Comparison of ENCODE assay signal across 8 cellular contexts in the genomic region with DNA sequence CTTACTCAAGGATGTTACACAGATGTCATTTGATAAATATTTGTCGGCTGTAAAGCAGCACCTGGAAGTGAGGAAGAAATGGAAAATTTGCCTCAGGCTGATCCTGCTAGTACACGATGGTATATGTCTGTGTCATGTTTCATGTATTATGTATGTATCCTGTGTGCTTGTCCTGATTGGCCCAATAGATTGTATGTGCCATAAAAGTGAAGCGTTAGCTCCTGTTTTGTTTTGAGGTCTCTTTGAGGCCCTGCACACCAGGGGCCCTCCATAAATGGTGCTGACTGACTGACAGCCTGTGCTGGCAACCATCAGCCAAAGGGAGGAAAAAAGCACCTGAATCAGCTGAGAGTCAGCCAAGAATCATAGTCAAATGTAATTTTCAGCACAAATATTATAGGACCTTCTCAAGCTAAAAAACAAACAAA. TPM values are rescaled to one million over a fixed set of nuclear protein-coding genes. Genes with fewer than 3 reads are reported as not detected.
A peak's percentile ranks its signal among the peaks of the same experiment; 100 is the strongest.
DNase-seq lines count a peak whose midpoint lies in the region; ATAC-seq and TF ChIP-seq lines count a peak whose summit lies in the region.
"Had no signal": no experiment of that assay in that cellular context is flagged by ENCODE, and none has a peak within 500 bp of the region (broad histone marks: within the 10 kb centered on the region; RNA-seq: fewer than 3 reads in every experiment).

No MANE protein-coding gene starts in this region.

- H3K4me1 Mint-ChIP-seq in activated naive CD4-positive, alpha-beta T cell treated with anti-CD3 and anti-CD28 coated beads, Interleukin-2, amount 50 U/mL, for 24 hours: peaks cover 75% of the 10 kb centered on the region
- peaks cover 28 to 70% (median 43%) of the 10 kb centered on the region in 3 donors for H3K4me1 Mint-ChIP-seq in naive B cell

- no peak for ATAC-seq in naive B cell (ENCODE audit: low read depth in 2 of 2)
- ATAC-seq in HG03571 (IDR thresholded peaks at IDR 0.05; ENCODE audit: unreplicated experiment): no peak
- no peak for ATAC-seq in GM18519 (IDR thresholded peaks at IDR 0.05; ENCODE audit: low FRiP score, unreplicated experiment)

- peak overlapping the region; percentile 75 for H3K27ac Mint-ChIP-seq in activated naive CD4-positive, alpha-beta T cell treated with anti-CD3 and anti-CD28 coated beads, Interleukin-2, amount 50 U/mL, for 24 hours
- peak overlapping the region in 4 of 6 donors; percentile 12 to 75 (median 32) for H3K27ac Mint-ChIP-seq in naive B cell

- H3K79me2 ChIP-seq in DOHH2 (ENCODE audit: control insufficient read depth, low read length): no peaks in the 10 kb centered on the region

- H4K20me1 ChIP-seq in DOHH2 (ENCODE audit: control insufficient read depth, insufficient read depth, low read depth, low read length): no peaks in the 10 kb centered on the region

- POLR2A ChIA-PET in HEK293 (lab: Yijun Ruan, JAX): no interaction called here

- H3K27ac ChIP-seq in DOHH2 (ENCODE audit: low read depth, low read length): peak overlapping the region; percentile 56
- no peak overlapping the region for H3K27ac ChIP-seq in HEK293 (ENCODE audit: extremely low read depth, low read depth, low read length)

- H3K9me3 ChIP-seq in DOHH2 (ENCODE audit: control insufficient read depth, insufficient read depth, low read length) (no peaks in the 10 kb centered on the region), HEK293 (ENCODE audit: control insufficient read depth, insufficient read depth, low read depth, low read length) (no peaks in the 10 kb centered on the region)

- peaks cover 80% of the 10 kb centered on the region for H3K4me1 ChIP-seq in DOHH2 (ENCODE audit: control insufficient read depth, low read length)
- peaks cover 8% of the 10 kb centered on the region for H3K4me1 ChIP-seq in HEK293 (ENCODE audit: control insufficient read depth, insufficient read depth, low read length)

- H3F3A ChIP-seq in DOHH2 (ENCODE audit: control insufficient read depth, insufficient read depth): peaks cover 16% of the 10 kb centered on the region

- peak overlapping the region; percentile 23 for H3K4me3 Mint-ChIP-seq in activated naive CD4-positive, alpha-beta T cell treated with anti-CD3 and anti-CD28 coated beads, Interleukin-2, amount 50 U/mL, for 24 hours
- H3K4me3 Mint-ChIP-seq in naive B cell: no peak overlapping the region

- H3K27me3 Mint-ChIP-seq in activated naive CD4-positive, alpha-beta T cell treated with anti-CD3 and anti-CD28 coated beads, Interleukin-2, amount 50 U/mL, for 24 hours: no peaks in the 10 kb centered on the region
- no peaks in the 10 kb centered on the region for H3K27me3 Mint-ChIP-seq in naive B cell

- no peak for DNase-seq in naive B cell
- DNase-seq in ureter (ENCODE audit: low spot score): no peak
- DNase-seq: dermis blood vessel endothelial cell had no signal

- H3K36me3 ChIP-seq in DOHH2 (ENCODE audit: control insufficient read depth, low read length) (no peaks in the 10 kb centered on the region), HEK293 (ENCODE audit: control insufficient read depth in 2 of 2, insufficient read depth in 1 of 2, low read length in 2 of 2) (no peaks in the 10 kb centered on the region)

- CTCF ChIA-PET in HEK293 (lab: Yijun Ruan, JAX): interaction anchor here (0.7 to 2.0 kb wide), 3 partner anchors 45 to 250 kb away, joined by 3 to 8 read pairs (median 4); no protein-coding TSS in a partner anchor

- H3K27me3 ChIP-seq in DOHH2 (ENCODE audit: control insufficient read depth, low read length): no peaks in the 10 kb centered on the region

- peak overlapping the region; percentile 71 for H3K4me2 ChIP-seq in DOHH2 (ENCODE audit: low read length)

- H3K4me3 ChIP-seq in DOHH2 (ENCODE audit: low read length) (peak overlapping the region; percentile 38), HEK293 (ENCODE audit: low read depth, low read length) (no peak overlapping the region)

- no peaks in the 10 kb centered on the region for H3K9me2 ChIP-seq in DOHH2 (replicated peaks; ENCODE audit: control insufficient read depth, low read length)

- TF ChIP-seq CTCF in DOHH2 (IDR thresholded peaks at IDR 0.05; ENCODE audit: low read depth, low read length, poor library complexity, severe bottlenecking): no peak
- no peak for TF ChIP-seq CTCF in HEK293 (tag by site-specific recombination; IDR thresholded peaks at IDR 0.05)

- H3K36me3 Mint-ChIP-seq in activated naive CD4-positive, alpha-beta T cell treated with anti-CD3 and anti-CD28 coated beads, Interleukin-2, amount 50 U/mL, for 24 hours: peaks cover 9% of the 10 kb centered on the region
- peaks cover 0 to 9% of the 10 kb centered on the region in 2 donors for H3K36me3 Mint-ChIP-seq in naive B cell

- H3K9me3 Mint-ChIP-seq in activated naive CD4-positive, alpha-beta T cell treated with anti-CD3 and anti-CD28 coated beads, Interleukin-2, amount 50 U/mL, for 24 hours: no peaks in the 10 kb centered on the region
- no peaks in the 10 kb centered on the region for H3K9me3 Mint-ChIP-seq in naive B cell

TF ChIP-seq in HEK293, 187 proteins besides CTCF, POLR2A, EP300 and RAD21 (continues in another document):
- TF ChIP-seq MZF1 (tag by site-specific recombination; IDR thresholded peaks at IDR 0.05; ENCODE audit: borderline replicate concordance): no peak
- TF ChIP-seq ZSCAN16 (tag by site-specific recombination; IDR thresholded peaks at IDR 0.05): no peak
- TF ChIP-seq, protein P1, sequence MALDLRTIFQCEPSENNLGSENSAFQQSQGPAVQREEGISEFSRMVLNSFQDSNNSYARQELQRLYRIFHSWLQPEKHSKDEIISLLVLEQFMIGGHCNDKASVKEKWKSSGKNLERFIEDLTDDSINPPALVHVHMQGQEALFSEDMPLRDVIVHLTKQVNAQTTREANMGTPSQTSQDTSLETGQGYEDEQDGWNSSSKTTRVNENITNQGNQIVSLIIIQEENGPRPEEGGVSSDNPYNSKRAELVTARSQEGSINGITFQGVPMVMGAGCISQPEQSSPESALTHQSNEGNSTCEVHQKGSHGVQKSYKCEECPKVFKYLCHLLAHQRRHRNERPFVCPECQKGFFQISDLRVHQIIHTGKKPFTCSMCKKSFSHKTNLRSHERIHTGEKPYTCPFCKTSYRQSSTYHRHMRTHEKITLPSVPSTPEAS (tag by site-specific recombination; IDR thresholded peaks at IDR 0.05): no peak
- no peak for TF ChIP-seq ZNF274 (IDR thresholded peaks at IDR 0.05; ENCODE audit: low read length)
- TF ChIP-seq ZNF274 (tag by site-specific recombination; IDR thresholded peaks at IDR 0.05; ENCODE audit: borderline replicate concordance): no peak
- TF ChIP-seq ZNF561 (tag by site-specific recombination; IDR thresholded peaks at IDR 0.05; ENCODE audit: borderline replicate concordance): peak; percentile 63; the same call in 1 of the 2 replicates
- no peak for TF ChIP-seq ZNF600 (tag by site-specific recombination; IDR thresholded peaks at IDR 0.05)
- TF ChIP-seq ZNF211 (tag by site-specific recombination; IDR thresholded peaks at IDR 0.05; ENCODE audit: low read depth): no peak
- TF ChIP-seq, protein P2, sequence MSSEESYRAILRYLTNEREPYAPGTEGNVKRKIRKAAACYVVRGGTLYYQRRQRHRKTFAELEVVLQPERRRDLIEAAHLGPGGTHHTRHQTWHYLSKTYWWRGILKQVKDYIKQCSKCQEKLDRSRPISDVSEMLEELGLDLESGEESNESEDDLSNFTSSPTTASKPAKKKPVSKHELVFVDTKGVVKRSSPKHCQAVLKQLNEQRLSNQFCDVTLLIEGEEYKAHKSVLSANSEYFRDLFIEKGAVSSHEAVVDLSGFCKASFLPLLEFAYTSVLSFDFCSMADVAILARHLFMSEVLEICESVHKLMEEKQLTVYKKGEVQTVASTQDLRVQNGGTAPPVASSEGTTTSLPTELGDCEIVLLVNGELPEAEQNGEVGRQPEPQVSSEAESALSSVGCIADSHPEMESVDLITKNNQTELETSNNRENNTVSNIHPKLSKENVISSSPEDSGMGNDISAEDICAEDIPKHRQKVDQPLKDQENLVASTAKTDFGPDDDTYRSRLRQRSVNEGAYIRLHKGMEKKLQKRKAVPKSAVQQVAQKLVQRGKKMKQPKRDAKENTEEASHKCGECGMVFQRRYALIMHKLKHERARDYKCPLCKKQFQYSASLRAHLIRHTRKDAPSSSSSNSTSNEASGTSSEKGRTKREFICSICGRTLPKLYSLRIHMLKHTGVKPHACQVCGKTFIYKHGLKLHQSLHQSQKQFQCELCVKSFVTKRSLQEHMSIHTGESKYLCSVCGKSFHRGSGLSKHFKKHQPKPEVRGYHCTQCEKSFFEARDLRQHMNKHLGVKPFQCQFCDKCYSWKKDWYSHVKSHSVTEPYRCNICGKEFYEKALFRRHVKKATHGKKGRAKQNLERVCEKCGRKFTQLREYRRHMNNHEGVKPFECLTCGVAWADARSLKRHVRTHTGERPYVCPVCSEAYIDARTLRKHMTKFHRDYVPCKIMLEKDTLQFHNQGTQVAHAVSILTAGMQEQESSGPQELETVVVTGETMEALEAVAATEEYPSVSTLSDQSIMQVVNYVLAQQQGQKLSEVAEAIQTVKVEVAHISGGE (tag by site-specific recombination; conservative IDR thresholded peaks at IDR 0.05; ENCODE audit: low read depth): no peak
- TF ChIP-seq ZNF138 (tag by site-specific recombination; IDR thresholded peaks at IDR 0.05; ENCODE audit: borderline replicate concordance): no peak
- TF ChIP-seq, protein P3, sequence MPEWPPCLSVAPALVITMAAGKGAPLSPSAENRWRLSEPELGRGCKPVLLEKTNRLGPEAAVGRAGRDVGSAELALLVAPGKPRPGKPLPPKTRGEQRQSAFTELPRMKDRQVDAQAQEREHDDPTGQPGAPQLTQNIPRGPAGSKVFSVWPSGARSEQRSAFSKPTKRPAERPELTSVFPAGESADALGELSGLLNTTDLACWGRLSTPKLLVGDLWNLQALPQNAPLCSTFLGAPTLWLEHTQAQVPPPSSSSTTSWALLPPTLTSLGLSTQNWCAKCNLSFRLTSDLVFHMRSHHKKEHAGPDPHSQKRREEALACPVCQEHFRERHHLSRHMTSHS (tag by site-specific recombination; IDR thresholded peaks at IDR 0.05): no peak
- no peak for TF ChIP-seq ZNF529 (tag by site-specific recombination; IDR thresholded peaks at IDR 0.05; ENCODE audit: insufficient replicate concordance)
- TF ChIP-seq MYNN (tag by site-specific recombination; IDR thresholded peaks at IDR 0.05; ENCODE audit: borderline replicate concordance): no peak
- TF ChIP-seq ZNF48 (tag by site-specific recombination; IDR thresholded peaks at IDR 0.05): no peak

RNA-seq across cellular contexts. Expression of gene LNPEP, which starts 11.8 kb away (rescaled TPM):
- 10 to 100 TPM; 17.3 to 50.9 (median 44.3) TPM for polyA plus RNA-seq in naive B cell (ENCODE audit: low read depth in 6 of 6)
- 56.3 TPM for total RNA-seq in ureter

RNA-seq across cellular contexts. Expression of gene ERAP2, which starts 47.7 kb away (rescaled TPM):
- polyA plus RNA-seq in naive B cell (ENCODE audit: low read depth in 6 of 6): 10 to 100 TPM in 5 of 6 donors, 1 to 10 TPM in 1; 9.9 to 98.7 (median 15.5) TPM
- 9.2 TPM for total RNA-seq in ureter
